Comparison of ENCODE assay signal across 9 cellular contexts in the genomic region with DNA sequence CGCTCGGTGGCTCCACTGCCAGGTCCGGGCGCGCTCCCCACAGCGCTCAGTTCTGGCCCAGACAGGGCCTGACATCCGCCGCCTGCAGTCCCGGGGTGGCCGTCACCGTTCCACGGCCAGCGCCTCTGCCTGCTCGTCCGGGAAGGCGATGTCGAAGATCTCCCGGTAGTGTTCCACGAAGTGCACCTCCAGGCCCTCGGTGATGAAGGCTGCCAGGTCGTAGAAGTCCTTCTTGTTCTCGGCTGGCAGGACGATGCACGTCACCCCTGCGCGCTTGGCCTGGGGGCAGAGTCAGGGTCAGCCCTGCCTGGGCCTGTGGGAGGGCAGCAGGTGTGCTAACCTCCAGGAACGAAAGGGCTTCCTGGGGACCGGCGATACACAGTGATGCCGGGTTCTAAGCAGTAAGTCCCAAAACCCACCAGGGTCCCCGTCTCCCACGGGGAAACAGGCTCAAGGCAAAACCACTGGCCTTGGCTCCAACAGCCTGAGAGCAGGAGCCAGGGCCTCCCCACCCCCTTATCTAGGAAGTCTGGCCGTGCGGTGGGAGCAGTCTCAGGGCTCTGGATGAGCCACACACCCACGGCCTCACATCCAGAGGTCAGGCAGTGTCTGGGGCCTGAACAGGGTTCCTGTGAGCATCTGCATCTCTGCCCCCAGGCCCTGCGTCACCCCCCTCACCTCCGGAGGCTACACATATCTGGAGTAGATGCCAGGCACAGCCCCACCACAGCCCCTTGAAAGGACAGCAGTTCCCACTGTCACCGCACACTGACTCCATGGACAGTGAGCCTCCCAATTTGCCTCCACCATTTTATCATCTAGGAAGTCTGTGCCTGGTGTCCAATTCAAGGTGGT. TPM values are rescaled to one million over a fixed set of nuclear protein-coding genes. Genes with fewer than 3 reads are reported as not detected.
DNase-seq lines count a peak whose midpoint lies in the region; ATAC-seq and TF ChIP-seq lines count a peak whose summit lies in the region.
"Had no signal": no experiment of that assay in that cellular context is flagged by ENCODE, and none has a peak within 500 bp of the region (broad histone marks: within the 10 kb centered on the region; RNA-seq: fewer than 3 reads in every experiment).

No MANE protein-coding gene starts in this region.

- H3K27ac ChIP-seq in OCI-LY7 (ENCODE audit: low read depth, low read length, poor library complexity, severe bottlenecking) (peak overlapping the region; percentile 73), duodenal mucosa (ENCODE audit: low read depth, low read length) (no peak overlapping the region), rectal smooth muscle tissue (ENCODE audit: low read depth, low read length) (peak overlapping the region; percentile 60)

- H3K36me3 ChIP-seq in OCI-LY7 (ENCODE audit: insufficient read depth, low read length) = peaks cover 70% of the 10 kb centered on the region
- H3K36me3 ChIP-seq in duodenal mucosa (ENCODE audit: control insufficient read depth in 1 of 2, insufficient read depth in 2 of 2, low read length in 2 of 2) = peaks cover 37 to 55% of the 10 kb centered on the region in 2 donors
- peaks cover 37% of the 10 kb centered on the region for H3K36me3 ChIP-seq in rectal smooth muscle tissue (ENCODE audit: control insufficient read depth, insufficient read depth, low read length)

- POLR2A ChIA-PET in OCI-LY7 (lab: Charles Lee) = interaction anchor here (0.6 kb wide), 1 partner anchor 100 kb away, joined by 3 read pairs; no protein-coding TSS in a partner anchor

- H2AFZ ChIP-seq in OCI-LY7 (ENCODE audit: low read length) = no peak overlapping the region

- intact Hi-C loops in OCI-LY7 (cut with micrococcal nuclease; ENCODE audit: unreplicated experiment) = loop anchor here (1.0 to 2.0 kb wide), 3 partner anchors 28 to 99 kb away; a partner anchor contains a TSS

- H3K4me3 ChIP-seq in OCI-LY7 (ENCODE audit: low read depth, low read length, poor library complexity, severe bottlenecking) = peak overlapping the region; percentile 88
- peak overlapping the region; percentile 92 to 95 for H3K4me3 ChIP-seq in duodenal mucosa (ENCODE audit: low read depth in 1 of 2, low read length in 2 of 2)
- no peak overlapping the region for H3K4me3 ChIP-seq in rectal smooth muscle tissue (ENCODE audit: low read length)

- peak; percentile 51 for DNase-seq in ELF-1 (ENCODE audit: low read depth, low spot score)
- DNase-seq in OCI-LY7 (ENCODE audit: low spot score) = peak; percentile 32
- no peak for DNase-seq in NCI-H524 treated with DMSO at 0.1 percent for 48 hours (lab: John Stamatoyannopoulos, UW)

- no peak for TF ChIP-seq CTCF in OCI-LY7 (conservative IDR thresholded peaks at IDR 0.05; ENCODE audit: low read length)

- H3K4me1 ChIP-seq in OCI-LY7 (ENCODE audit: insufficient read depth, low read length, poor library complexity, severe bottlenecking) (peaks cover 10% of the 10 kb centered on the region), duodenal mucosa (ENCODE audit: control insufficient read depth in 1 of 2, insufficient read depth in 2 of 2, low read length in 2 of 2) (peaks cover 13 to 18% of the 10 kb centered on the region in 2 donors), rectal smooth muscle tissue (ENCODE audit: control insufficient read depth, insufficient read depth, low read length) (peaks cover 4% of the 10 kb centered on the region)

- peak overlapping the region; percentile 83 for H3K4me2 ChIP-seq in OCI-LY7 (ENCODE audit: low read length)

- CTCF ChIA-PET in OCI-LY7 (lab: Charles Lee; ENCODE audit: unreplicated experiment) = no interaction called here

- no peak for ATAC-seq in HG02588 (IDR thresholded peaks at IDR 0.05; ENCODE audit: unreplicated experiment)
- ATAC-seq in HG02642 (IDR thresholded peaks at IDR 0.05; ENCODE audit: poor library complexity, unreplicated experiment) = no peak
- no peak for ATAC-seq in GM18511 (IDR thresholded peaks at IDR 0.05; ENCODE audit: unreplicated experiment)

- no peaks in the 10 kb centered on the region for H3K9me2 ChIP-seq in OCI-LY7 (ENCODE audit: insufficient read depth, low read length)

- 0 out of 2 replicates have a peak, but pooled peaks cover 6% of the 10 kb centered on the region for H4K20me1 ChIP-seq in OCI-LY7 (ENCODE audit: insufficient read depth, low read length)

- H3K9ac ChIP-seq in duodenal mucosa (ENCODE audit: low read depth in 1 of 2, low read length in 2 of 2) (peak overlapping the region in 1 of 2 donors; percentile 54), rectal smooth muscle tissue (ENCODE audit: low read length) (no peak overlapping the region)

- no peaks in the 10 kb centered on the region for H3K9me3 ChIP-seq in OCI-LY7 (ENCODE audit: low read length)
- H3K9me3 ChIP-seq in duodenal mucosa (ENCODE audit: control insufficient read depth in 1 of 2, low read length in 2 of 2) = no peaks in the 10 kb centered on the region

- BruUV-seq in OCI-LY7 (replicated peaks; lab: Mats Ljungman, UMichigan) = no TSS peak

- no peaks in the 10 kb centered on the region for H3K27me3 ChIP-seq in duodenal mucosa (ENCODE audit: control insufficient read depth in 1 of 2, insufficient read depth in 2 of 2, low read length in 2 of 2)
- no peaks in the 10 kb centered on the region for H3K27me3 ChIP-seq in rectal smooth muscle tissue (ENCODE audit: control insufficient read depth, insufficient read depth, low read length)

- H3K79me2 ChIP-seq in OCI-LY7 (ENCODE audit: insufficient read depth, low read depth, low read length) = peaks cover 37% of the 10 kb centered on the region

RNA-seq across cellular contexts. Expression of a gene that starts 2.1 kb away (rescaled TPM):
- total RNA-seq in OCI-LY7 (2014; rRNA removed; shearing (Covaris generic)) = 1,836 and 1,936 TPM in 2 replicates
- total RNA-seq in OCI-LY7 (2022) = 1,232 and 1,257 TPM in 2 replicates

RNA-seq across cellular contexts. Expression of a gene that starts 11.3 kb away (rescaled TPM):
- 2.1 and 4.6 TPM in 2 replicates for total RNA-seq in OCI-LY7 (2014; rRNA removed; shearing (Covaris generic))
- 4.6 and 4.9 TPM in 2 replicates for total RNA-seq in OCI-LY7 (2022)

RNA-seq across cellular contexts. Expression of a gene that starts 11.8 kb away (rescaled TPM):
- 102 and 119 TPM in 2 replicates for total RNA-seq in OCI-LY7 (2014; rRNA removed; shearing (Covaris generic))
- 39.2 and 41.7 TPM in 2 replicates for total RNA-seq in OCI-LY7 (2022)

RNA-seq across cellular contexts. Expression of a gene that starts 27.8 kb away (rescaled TPM):
- total RNA-seq in OCI-LY7 (2014; rRNA removed; shearing (Covaris generic)) = 170 and 191 TPM in 2 replicates
- 248 and 280 TPM in 2 replicates for total RNA-seq in OCI-LY7 (2022)

RNA-seq across cellular contexts. Expression of a gene that starts 28.3 kb away (rescaled TPM):
- total RNA-seq in OCI-LY7 (2014; rRNA removed; shearing (Covaris generic)) = not detected in 2 replicates
- total RNA-seq in OCI-LY7 (2022) = 0.26 TPM in 1 of 2 replicates, not detected in the other
- total RNA-seq: RPMI7951 had no signal
